Comparison of ENCODE assay signal across 1 cellular context in genomic region chr14:35704793-35705493, GRCh38.
TF ChIP-seq lines count a peak whose summit lies in the region.

No MANE protein-coding gene starts in this region.

TF ChIP-seq in HepG2, 621 proteins besides CTCF, POLR2A, EP300 and RAD21 (continued from another document):
- TF ChIP-seq, protein P1, sequence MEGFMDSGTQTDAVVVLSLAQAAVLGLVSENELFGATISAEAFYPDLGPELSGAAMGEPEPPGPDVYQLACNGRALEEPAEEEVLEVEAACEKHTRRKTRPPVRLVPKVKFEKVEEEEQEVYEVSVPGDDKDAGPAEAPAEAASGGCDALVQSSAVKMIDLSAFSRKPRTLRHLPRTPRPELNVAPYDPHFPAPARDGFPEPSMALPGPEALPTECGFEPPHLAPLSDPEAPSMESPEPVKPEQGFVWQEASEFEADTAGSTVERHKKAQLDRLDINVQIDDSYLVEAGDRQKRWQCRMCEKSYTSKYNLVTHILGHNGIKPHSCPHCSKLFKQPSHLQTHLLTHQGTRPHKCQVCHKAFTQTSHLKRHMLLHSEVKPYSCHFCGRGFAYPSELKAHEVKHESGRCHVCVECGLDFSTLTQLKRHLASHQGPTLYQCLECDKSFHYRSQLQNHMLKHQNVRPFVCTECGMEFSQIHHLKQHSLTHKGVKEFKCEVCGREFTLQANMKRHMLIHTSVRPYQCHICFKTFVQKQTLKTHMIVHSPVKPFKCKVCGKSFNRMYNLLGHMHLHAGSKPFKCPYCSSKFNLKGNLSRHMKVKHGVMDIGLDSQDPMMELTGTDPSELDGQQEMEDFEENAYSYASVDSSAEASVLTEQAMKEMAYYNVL (CRISPR knock-in tag; IDR thresholded peaks at IDR 0.05; ENCODE audit: borderline replicate concordance), result no peak
- TF ChIP-seq AKNA (CRISPR knock-in tag; IDR thresholded peaks at IDR 0.05; ENCODE audit: borderline replicate concordance) (no peak), HNRNPK (IDR thresholded peaks at IDR 0.05; ENCODE audit: low read depth, low read length, poor library complexity, severe bottlenecking) (peak; percentile 92), ZNF580 (CRISPR knock-in tag; IDR thresholded peaks at IDR 0.05; ENCODE audit: borderline replicate concordance, low read depth) (no peak), HDAC2 (CRISPR knock-in tag; IDR thresholded peaks at IDR 0.05) (no peak), ZNF839 (CRISPR knock-in tag; IDR thresholded peaks at IDR 0.05; ENCODE audit: borderline replicate concordance) (no peak), PAF1 (CRISPR knock-in tag; IDR thresholded peaks at IDR 0.05) (peak; percentile 42; the same call in 1 of the 2 replicates), LCORL (IDR thresholded peaks at IDR 0.05) (no peak), LCORL (CRISPR knock-in tag; IDR thresholded peaks at IDR 0.05) (no peak)
- TF ChIP-seq, protein P2, sequence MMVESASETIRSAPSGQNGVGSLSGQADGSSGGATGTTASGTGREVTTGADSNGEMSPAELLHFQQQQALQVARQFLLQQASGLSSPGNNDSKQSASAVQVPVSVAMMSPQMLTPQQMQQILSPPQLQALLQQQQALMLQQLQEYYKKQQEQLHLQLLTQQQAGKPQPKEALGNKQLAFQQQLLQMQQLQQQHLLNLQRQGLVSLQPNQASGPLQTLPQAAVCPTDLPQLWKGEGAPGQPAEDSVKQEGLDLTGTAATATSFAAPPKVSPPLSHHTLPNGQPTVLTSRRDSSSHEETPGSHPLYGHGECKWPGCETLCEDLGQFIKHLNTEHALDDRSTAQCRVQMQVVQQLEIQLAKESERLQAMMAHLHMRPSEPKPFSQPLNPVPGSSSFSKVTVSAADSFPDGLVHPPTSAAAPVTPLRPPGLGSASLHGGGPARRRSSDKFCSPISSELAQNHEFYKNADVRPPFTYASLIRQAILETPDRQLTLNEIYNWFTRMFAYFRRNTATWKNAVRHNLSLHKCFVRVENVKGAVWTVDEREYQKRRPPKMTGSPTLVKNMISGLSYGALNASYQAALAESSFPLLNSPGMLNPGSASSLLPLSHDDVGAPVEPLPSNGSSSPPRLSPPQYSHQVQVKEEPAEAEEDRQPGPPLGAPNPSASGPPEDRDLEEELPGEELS (CRISPR knock-in tag; IDR thresholded peaks at IDR 0.05), result no peak
